ENCODE assay signal across 2 cellular contexts in the genomic region with DNA sequence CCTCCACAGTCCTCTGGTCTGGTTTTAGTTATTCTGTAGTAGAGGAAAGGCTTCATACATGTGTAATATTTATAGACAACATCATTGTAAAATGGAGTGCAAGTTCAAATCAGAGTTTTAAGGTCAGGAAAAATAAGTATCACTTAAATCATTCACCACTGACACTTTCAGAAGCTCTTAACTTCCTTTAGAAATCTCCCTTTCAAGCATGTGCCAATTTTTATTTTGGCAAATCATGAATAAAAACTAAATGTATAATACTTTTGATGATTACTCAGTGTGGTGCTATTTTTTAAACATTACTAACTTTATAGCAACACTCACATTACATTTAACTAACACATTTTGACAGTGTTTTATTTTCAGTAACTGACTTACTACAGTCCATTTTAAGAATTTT.
TF ChIP-seq lines count a peak whose summit lies in the region.

No MANE protein-coding gene starts in this region.

TF ChIP-seq in A549, 52 proteins besides CTCF, POLR2A, EP300 and RAD21:
- TF ChIP-seq FOSB (CRISPR knock-in tag; IDR thresholded peaks at IDR 0.05) = no peak
- no peak for TF ChIP-seq FOSL2 (IDR thresholded peaks at IDR 0.05)
- no peak for TF ChIP-seq FOSL2 (CRISPR knock-in tag; IDR thresholded peaks at IDR 0.05)

TF ChIP-seq in HCT116, 20 proteins besides CTCF, POLR2A, EP300 and RAD21:
- no peak for TF ChIP-seq CEBPB (IDR thresholded peaks at IDR 0.05; ENCODE audit: low read depth)
- TF ChIP-seq EZH2phosphoT487 (IDR thresholded peaks at IDR 0.05; ENCODE audit: borderline replicate concordance) = no peak
- no peak for TF ChIP-seq JUND (IDR thresholded peaks at IDR 0.05)
- TF ChIP-seq ZNF274 (IDR thresholded peaks at IDR 0.05; ENCODE audit: low read depth, low read length) = no peak
- TF ChIP-seq TCF7L2 (IDR thresholded peaks at IDR 0.05; ENCODE audit: borderline replicate concordance, extremely low read depth, insufficient read depth, insufficient read length) = no peak
- no peak for TF ChIP-seq YY1 (IDR thresholded peaks at IDR 0.05; ENCODE audit: extremely low read depth, insufficient replicate concordance, low read depth, low read length)
- TF ChIP-seq, protein P1, sequence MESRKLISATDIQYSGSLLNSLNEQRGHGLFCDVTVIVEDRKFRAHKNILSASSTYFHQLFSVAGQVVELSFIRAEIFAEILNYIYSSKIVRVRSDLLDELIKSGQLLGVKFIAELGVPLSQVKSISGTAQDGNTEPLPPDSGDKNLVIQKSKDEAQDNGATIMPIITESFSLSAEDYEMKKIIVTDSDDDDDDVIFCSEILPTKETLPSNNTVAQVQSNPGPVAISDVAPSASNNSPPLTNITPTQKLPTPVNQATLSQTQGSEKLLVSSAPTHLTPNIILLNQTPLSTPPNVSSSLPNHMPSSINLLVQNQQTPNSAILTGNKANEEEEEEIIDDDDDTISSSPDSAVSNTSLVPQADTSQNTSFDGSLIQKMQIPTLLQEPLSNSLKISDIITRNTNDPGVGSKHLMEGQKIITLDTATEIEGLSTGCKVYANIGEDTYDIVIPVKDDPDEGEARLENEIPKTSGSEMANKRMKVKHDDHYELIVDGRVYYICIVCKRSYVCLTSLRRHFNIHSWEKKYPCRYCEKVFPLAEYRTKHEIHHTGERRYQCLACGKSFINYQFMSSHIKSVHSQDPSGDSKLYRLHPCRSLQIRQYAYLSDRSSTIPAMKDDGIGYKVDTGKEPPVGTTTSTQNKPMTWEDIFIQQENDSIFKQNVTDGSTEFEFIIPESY (IDR thresholded peaks at IDR 0.05; ENCODE audit: extremely low read depth, insufficient replicate concordance, low read length) = no peak
TF ChIP-seq in HCT116: peak in this region for 0.
